8 cellular contexts compared by ENCODE assay signal in the genomic region with DNA sequence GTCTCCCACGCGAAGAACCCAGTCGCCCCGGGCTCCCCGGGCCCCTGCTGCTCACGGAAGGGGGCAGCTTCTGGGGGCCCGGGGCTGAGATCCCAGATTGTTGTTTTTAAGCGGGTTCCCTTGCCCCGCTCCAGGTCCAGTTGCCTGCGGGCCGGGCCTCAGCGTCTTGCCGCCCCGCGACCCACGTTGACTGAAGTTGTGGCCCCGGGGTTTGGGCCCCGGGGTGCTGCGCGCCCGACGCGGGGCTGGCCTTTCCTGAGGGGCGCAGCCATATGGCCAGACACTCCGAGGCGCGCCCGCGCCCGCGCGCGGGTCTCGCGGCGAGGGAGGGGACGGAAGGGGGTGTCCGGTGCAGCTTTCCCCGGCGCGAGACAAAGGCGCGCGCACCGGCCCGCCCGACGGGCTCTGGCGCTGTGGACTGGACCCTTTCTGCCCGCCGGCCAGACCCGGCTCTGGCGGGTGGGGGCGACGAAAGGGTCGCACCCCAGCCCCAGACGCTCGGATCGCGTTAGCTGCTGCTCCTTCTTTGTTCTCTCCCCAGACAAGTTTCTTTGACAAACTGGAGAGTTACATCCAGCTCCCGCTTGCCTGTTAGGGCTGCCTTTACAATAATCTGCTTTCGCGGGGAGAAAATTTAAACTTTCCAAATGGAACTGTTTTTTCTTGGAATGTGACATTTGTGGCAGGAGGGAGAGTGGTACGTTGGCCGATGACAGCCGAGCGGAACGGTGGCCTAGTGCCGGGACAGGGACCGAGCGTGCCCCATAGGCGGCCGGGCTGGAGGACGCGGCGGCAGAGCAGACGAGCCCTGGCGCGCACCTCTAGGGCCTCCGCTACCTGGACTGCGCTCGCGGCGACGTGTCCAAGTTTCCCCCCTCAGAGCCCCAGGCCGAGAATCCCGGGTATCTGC. TPM values are rescaled to one million over a fixed set of nuclear protein-coding genes. Genes with fewer than 3 reads are reported as not detected.
DNase-seq lines count a peak whose midpoint lies in the region; ATAC-seq, FAIRE-seq and TF ChIP-seq lines count a peak whose summit lies in the region.

No MANE protein-coding gene starts in this region.

- peak; percentile 11 to 13 for DNase-seq in AML-193 (lab: John Stamatoyannopoulos, UW)
- DNase-seq in NCI-H1105 treated with DMSO at 0.1 percent for 48 hours (lab: John Stamatoyannopoulos, UW): peak; percentile 45
- no peak for DNase-seq in bronchial epithelial cell (ENCODE audit: low read depth)
- peak; percentile 85 for DNase-seq in kidney
- DNase-seq in spleen: peak; percentile 84
- no peak for DNase-seq in NCI-H1930 (lab: John Stamatoyannopoulos, UW)
- DNase-seq in HuH-7.5 (ENCODE audit: low spot score): no peak

- H3K9me3 ChIP-seq in kidney (ENCODE audit: control insufficient read depth in 1 of 2, low read length in 2 of 2) (no peaks in the 10 kb centered on the region), spleen (no peaks in the 10 kb centered on the region)

- peak overlapping the region; percentile 63 for H3K4me3 ChIP-seq in bronchial epithelial cell (ENCODE audit: low read depth, low read length)
- H3K4me3 ChIP-seq in kidney (ENCODE audit: low read length in 2 of 2): peak overlapping the region; percentile 82 to 90
- peak overlapping the region; percentile 38 to 81 (median 62) for H3K4me3 ChIP-seq in spleen

- H3K27ac ChIP-seq in kidney (ENCODE audit: low read depth in 2 of 2, low read length in 2 of 2) (peak overlapping the region; percentile 85 to 88), spleen (peak overlapping the region; percentile 83 to 96 (median 92))

- FAIRE-seq in bronchial epithelial cell (lab: Jason Lieb, UNC): no peak
- no peak for FAIRE-seq in kidney (lab: Jason Lieb, UNC)

- peak; percentile 31 for ATAC-seq in GM19023 (IDR thresholded peaks at IDR 0.05; ENCODE audit: unreplicated experiment)

- TF ChIP-seq CTCF in bronchial epithelial cell (IDR thresholded peaks at IDR 0.05; ENCODE audit: insufficient read depth, low read length, severe bottlenecking): no peak
- TF ChIP-seq CTCF in kidney (IDR thresholded peaks at IDR 0.05; ENCODE audit: borderline replicate concordance, extremely low read depth, insufficient read depth): no peak
- TF ChIP-seq CTCF in spleen (IDR thresholded peaks at IDR 0.05 in 8 of 11, conservative IDR thresholded peaks at IDR 0.05 in 3 of 11): no peak

- H3K36me3 ChIP-seq in bronchial epithelial cell (ENCODE audit: control insufficient read depth, insufficient read depth, low read length) (peaks cover 1% of the 10 kb centered on the region), kidney (ENCODE audit: control insufficient read depth in 1 of 2, insufficient read depth in 2 of 2, low read length in 2 of 2) (no peaks in the 10 kb centered on the region), spleen (no peaks in the 10 kb centered on the region)

- peak overlapping the region; percentile 90 to 96 for H3K9ac ChIP-seq in kidney (ENCODE audit: low read length in 2 of 2)

- H3K27me3 ChIP-seq in bronchial epithelial cell (ENCODE audit: control insufficient read depth, insufficient read depth, low read length) (no peaks in the 10 kb centered on the region), spleen (replicated peaks in 1 of 7) (peaks cover 0 to 35% (median 15%) of the 10 kb centered on the region in 7 donors)

- TF ChIP-seq POLR2A in spleen (IDR thresholded peaks at IDR 0.05): no peak

- WGBS in spleen, 5 donors: 0 to 4% (median 2%) methylated on average over 37 to 87 of the region's 87 CpGs

- H3K4me1 ChIP-seq in kidney (ENCODE audit: control insufficient read depth in 1 of 2, insufficient read depth in 1 of 2, low read depth in 1 of 2, low read length in 2 of 2) (peaks cover 0 to 11% of the 10 kb centered on the region in 2 donors), spleen (peaks cover 3 to 44% (median 27%) of the 10 kb centered on the region in 6 donors)

- intact Hi-C loops in kidney (cut with DNase I) (no loop called here), spleen (cut with DNase I; ENCODE audit: low total_unique reads) (loop anchor here (10.0 kb wide), 1 partner anchor 126 kb away; no protein-coding TSS in a partner anchor)

RNA-seq across cellular contexts. Expression of a gene that starts 0.7 kb away (rescaled TPM):
- 62.1 and 64.8 TPM in 2 replicates for total RNA-seq in bronchial epithelial cell
- 52.3 TPM for total RNA-seq in kidney
- polyA plus RNA-seq in kidney (ENCODE audit: insufficient read depth, low read depth, low replicate concordance): 6.1 TPM
- 10 to 100 TPM; 24.8 to 43.9 (median 32.3) TPM for total RNA-seq in spleen
- polyA plus RNA-seq in spleen: 1 to 10 TPM; 1.4 to 4.8 (median 1.6) TPM

Comparison
In these comparisons a context has a peak if more than half of its experiments do, and no peak if none do; other contexts are left out.
1. DNase-seq: peak in AML-193 (2 of 2), NCI-H1105 treated with DMSO at 0.1 percent for 48 hours (single experiment), kidney (single experiment) and spleen (single experiment); none in bronchial epithelial cell (single experiment), NCI-H1930 (0 of 2) and HuH-7.5 (single experiment).
2. Peak in every context shown above with its lines, with median percentiles within 50 percentile points of each other: H3K4me3 ChIP-seq.